10 cellular contexts compared by ENCODE assay signal in genomic region chr22:38267086-38267485, GRCh38. TPM values are rescaled to one million over a fixed set of nuclear protein-coding genes. Genes with fewer than 3 reads are reported as not detected.
DNase-seq lines count a peak whose midpoint lies in the region; ATAC-seq, FAIRE-seq and TF ChIP-seq lines count a peak whose summit lies in the region.
"Had no signal": no experiment of that assay in that cellular context is flagged by ENCODE, and none has a peak within 500 bp of the region (broad histone marks: within the 10 kb centered on the region; RNA-seq: fewer than 3 reads in every experiment).

No MANE protein-coding gene starts in this region.

- CTCF ChIA-PET in GM12878 (lab: Yijun Ruan, JAX): interaction anchor here (0.8 to 2.2 kb wide), 3 partner anchors 39 to 215 kb away, joined by 3 to 8 read pairs (median 4); no protein-coding TSS in a partner anchor

- H4K20me1 ChIP-seq in BLaER1: peaks cover 48% of the 10 kb centered on the region
- H4K20me1 ChIP-seq in GM12878 (ENCODE audit: control insufficient read depth, insufficient read depth): no peaks in the 10 kb centered on the region

- H3K36me3 ChIP-seq in BLaER1: peaks cover 33% of the 10 kb centered on the region
- no peaks in the 10 kb centered on the region; a peak in 1 of 4 replicates for H3K36me3 ChIP-seq in GM12878 (ENCODE audit: control insufficient read depth in 2 of 2, insufficient read depth in 2 of 2, low read length in 1 of 2)
- peaks cover 5% of the 10 kb centered on the region for H3K36me3 ChIP-seq in H7 (replicated peaks; ENCODE audit: control insufficient read depth, insufficient read depth, low read length)
- no peaks in the 10 kb centered on the region for H3K36me3 ChIP-seq in colonic mucosa

- H3K4me2 ChIP-seq in BLaER1: peak overlapping the region; percentile 76
- H3K4me2 ChIP-seq in GM12878 (ENCODE audit: control insufficient read depth, insufficient read depth): peak overlapping the region; percentile 38; the same call in 1 of the 2 replicates

- intact Hi-C loops in GM12878 (cut with micrococcal nuclease; ENCODE audit: unreplicated experiment) (no loop called here), colonic mucosa (cut with DNase I) (no loop called here)

- H3K4me1 ChIP-seq in BLaER1 (peaks cover 66% of the 10 kb centered on the region), GM12878 (ENCODE audit: control insufficient read depth, insufficient read depth, low read length) (peaks cover 16% of the 10 kb centered on the region), colonic mucosa (peaks cover 25% of the 10 kb centered on the region)

- TF ChIP-seq EP300 in GM12878 (IDR thresholded peaks at IDR 0.05; ENCODE audit: borderline replicate concordance in 1 of 2, control insufficient read depth in 1 of 2, low read depth in 2 of 2, low read length in 2 of 2): no peak

- SMC1A ChIA-PET in GM12878 (lab: Charles Lee; ENCODE audit: uncharacterized antibody, unreplicated experiment): interaction anchor here (2.2 kb wide), 1 partner anchor 39 kb away, joined by 9 read pairs; no protein-coding TSS in a partner anchor

- TF ChIP-seq POLR2A in GM12878 (IDR thresholded peaks at IDR 0.05; ENCODE audit: low read depth, low read length): no peak

- peak; percentile 27; the same call in 2 of the 3 replicates for ATAC-seq in GM12878
- peak; percentile 56 to 65 for ATAC-seq in naive B cell (ENCODE audit: low read depth in 2 of 2)

- WGBS in GM12878 (ENCODE audit: insufficient coverage, insufficient replicate concordance, low lambda C conversion rate, missing lambda C conversion rate): 87% methylated on average over 3 of the region's 4 CpGs

- H3K27me3 Mint-ChIP-seq in naive B cell (no peaks in the 10 kb centered on the region), nephron progenitor cell (ENCODE audit: low read depth, poor library complexity) (peaks cover 2% of the 10 kb centered on the region)

- RAD21 ChIA-PET in GM12878 (lab: Charles Lee; ENCODE audit: unreplicated experiment): no interaction called here

- no peak overlapping the region for H3K4me3 Mint-ChIP-seq in naive B cell
- no peak overlapping the region for H3K4me3 Mint-ChIP-seq in nephron progenitor cell
- H3K4me3 Mint-ChIP-seq: mesothelial cell of epicardium had no signal

- H3K4me3 ChIP-seq in BLaER1 (peak overlapping the region; percentile 31; the same call in 1 of the 2 replicates), GM12878 (no peak overlapping the region), H7 (ENCODE audit: insufficient read depth, low read depth, low read length) (no peak overlapping the region), colonic mucosa (no peak overlapping the region)

- no peaks in the 10 kb centered on the region for H3K27me3 ChIP-seq in BLaER1
- no peaks in the 10 kb centered on the region for H3K27me3 ChIP-seq in GM12878 (replicated peaks in 1 of 2; ENCODE audit: control insufficient read depth in 2 of 2, insufficient read depth in 2 of 2, low read length in 1 of 2)
- no peaks in the 10 kb centered on the region; the same call in 1 of the 2 replicates for H3K27me3 ChIP-seq in H7 (ENCODE audit: control insufficient read depth, insufficient read depth, low read length)
- H3K27me3 ChIP-seq in colonic mucosa: no peaks in the 10 kb centered on the region

- H3K4me1 Mint-ChIP-seq in naive B cell: peaks cover 17 to 44% (median 39%) of the 10 kb centered on the region in 3 donors
- H3K4me1 Mint-ChIP-seq in nephron progenitor cell: peaks cover 61% of the 10 kb centered on the region

- in situ Hi-C loops in GM12878 (cut with MboI): no loop called here

- H3K27ac Mint-ChIP-seq in naive B cell (peak overlapping the region in 1 of 6 donors; percentile 32), nephron progenitor cell (no peak overlapping the region)
- H3K27ac Mint-ChIP-seq: mesothelial cell of epicardium had no signal

- FAIRE-seq in GM12878 (lab: Jason Lieb, UNC): no peak
- FAIRE-seq: H1 had no signal

- peaks cover 10% of the 10 kb centered on the region for H3K79me2 ChIP-seq in GM12878 (ENCODE audit: control insufficient read depth, insufficient read depth, low read length)

- no TSS peak for BruUV-seq in GM12878 (replicated peaks; lab: Mats Ljungman, UMichigan)

- H3K9ac ChIP-seq in BLaER1 (peak overlapping the region; percentile 50; the same call in 1 of the 2 replicates), GM12878 (ENCODE audit: control insufficient read depth, insufficient read depth, low read length) (no peak overlapping the region), colonic mucosa (ENCODE audit: low read depth in 2 of 2, low read length in 2 of 2) (no peak overlapping the region)

- DNase-seq in T-helper 22 cell (ENCODE audit: low read depth): peak; percentile 54
- no peak for DNase-seq in GM12878 (ENCODE audit: low read depth, low spot score)
- DNase-seq in naive B cell: no peak
- no peak for DNase-seq in H7
- no peak for DNase-seq in colonic mucosa
- no peak for DNase-seq in mesenteric fat pad (ENCODE audit: low spot score)
- DNase-seq in nephron progenitor cell: no peak

- H3K9me3 Mint-ChIP-seq in naive B cell (no peaks in the 10 kb centered on the region), nephron progenitor cell (no peaks in the 10 kb centered on the region)
- H3K9me3 Mint-ChIP-seq: mesothelial cell of epicardium had no signal

- no peak for TF ChIP-seq RAD21 in GM12878 (IDR thresholded peaks at IDR 0.05; ENCODE audit: insufficient read depth, low read depth, low read length)

- no peaks in the 10 kb centered on the region for H3K36me3 Mint-ChIP-seq in naive B cell
- peaks cover 35% of the 10 kb centered on the region for H3K36me3 Mint-ChIP-seq in nephron progenitor cell (ENCODE audit: low read depth)

- POLR2A ChIA-PET in GM12878 (lab: Charles Lee): interaction anchor here (0.6 to 1.4 kb wide), 3 partner anchors 10 to 876 kb away, joined by 4 read pairs; no protein-coding TSS in a partner anchor

- TF ChIP-seq CTCF in GM12878 (IDR thresholded peaks at IDR 0.05 in 2 of 3, conservative IDR thresholded peaks at IDR 0.05 in 1 of 3; ENCODE audit: control insufficient read depth in 2 of 3, extremely low read depth in 1 of 3, insufficient read depth in 1 of 3, low read depth in 3 of 3, low read length in 3 of 3) (no peak), colonic mucosa (IDR thresholded peaks at IDR 0.05) (no peak), nephron progenitor cell (IDR thresholded peaks at IDR 0.05) (no peak)

- H3K27ac ChIP-seq in BLaER1: peak overlapping the region; percentile 71
- H3K27ac ChIP-seq in GM12878 (ENCODE audit: control insufficient read depth, insufficient read depth): no peak overlapping the region
- no peak overlapping the region for H3K27ac ChIP-seq in colonic mucosa

- peak overlapping the region; percentile 41 for H2AFZ ChIP-seq in GM12878 (ENCODE audit: control insufficient read depth, low read depth, low read length)

- H3K9me3 ChIP-seq in BLaER1 (no peaks in the 10 kb centered on the region), GM12878 (replicated peaks; ENCODE audit: control insufficient read depth, insufficient read depth, low read length) (no peaks in the 10 kb centered on the region), colonic mucosa (no peaks in the 10 kb centered on the region)

TF ChIP-seq in GM12878, 131 proteins besides CTCF, POLR2A, EP300 and RAD21 (continues in another document):
- no peak for TF ChIP-seq IRF4 (IDR thresholded peaks at IDR 0.05; ENCODE audit: low read depth, low read length)
- no peak for TF ChIP-seq STAT1 (conservative IDR thresholded peaks at IDR 0.05)
- TF ChIP-seq CREM (IDR thresholded peaks at IDR 0.05; ENCODE audit: low read depth): peak; percentile 34; the same call in 1 of the 2 replicates

RNA-seq across cellular contexts. Expression of gene TMEM184B, which starts 5.7 kb away (rescaled TPM):
- 13.7 and 14.0 TPM in 2 replicates for total RNA-seq in GM12878 (2013; cell fraction: nucleolus; rRNA removed)
- total RNA-seq in GM12878 (2014; rRNA removed) (4.7 and 5.8 TPM in 2 replicates), GM12878 (2014; rRNA removed; fragmentation: Illumina TruSeq; extraction: Trizol) (4.2 and 5.0 TPM in 2 replicates), GM12878 (2021) (19.5 and 22.4 TPM in 2 replicates), colonic mucosa (10 to 100 TPM; 58.8 to 61.6 TPM), mesenteric fat pad (84.4 TPM)
- polyA plus RNA-seq in GM12878 (2011; ENCODE audit: low read depth): 4.2 TPM
- polyA plus RNA-seq in GM12878 (2011; rRNA removed) (2.0 and 3.6 TPM in 2 replicates), GM12878 (2014; fragmentation: Illumina TruSeq; extraction: Trizol) (9.8 and 10.0 TPM in 2 replicates), GM12878 (2014; fragmentation: Nextera tagmentation; extraction: Ambion mirVana) (1 to 10 TPM in 1 of 2 experiments, under 1 TPM in 1; 0.56 to 1.0 TPM), GM12878 (2014; rRNA removed) (14.7 and 15.7 TPM in 2 replicates), GM12878 (2016; fragmentation: Nextera tagmentation; extraction: Ambion mirVana) (10 to 100 TPM; 16.1 to 17.1 TPM), naive B cell (ENCODE audit: low read depth in 6 of 6) (1 to 10 TPM in 5 of 6 donors, not detected in 1; 1.8 to 5.9 (median 4.1) TPM)
- polyA plus RNA-seq in GM12878 (2011; cell fraction: cytosol; rRNA removed): 4.5 and 5.4 TPM in 2 replicates
- 9.4 and 12.5 TPM in 2 replicates for polyA plus RNA-seq in GM12878 (2011; cell fraction: nucleus; rRNA removed)
- 10.0 and 10.7 TPM in 2 replicates for polyA plus RNA-seq in GM12878 (2012)
- 5.0 and 5.3 TPM in 2 replicates for polyA minus RNA-seq in GM12878 (2011; rRNA and poly(A)+ RNA removed)
- 3.6 and 4.7 TPM in 2 replicates for polyA minus RNA-seq in GM12878 (2011; cell fraction: cytosol; rRNA and poly(A)+ RNA removed)
- 2.9 and 4.6 TPM in 2 replicates for polyA minus RNA-seq in GM12878 (2011; cell fraction: nucleus; rRNA and poly(A)+ RNA removed)
- total RNA-seq in H7 (2014; rRNA removed; shearing (Covaris generic)): 44.5 and 46.9 TPM in 2 replicates

RNA-seq across cellular contexts. Expression of gene CSNK1E, which starts 50.1 kb away (rescaled TPM):
- 185 TPM in 2 replicates for total RNA-seq in GM12878 (2013; cell fraction: nucleolus; rRNA removed)
- total RNA-seq in GM12878 (2014; rRNA removed) (78.7 and 88.5 TPM in 2 replicates), GM12878 (2014; rRNA removed; fragmentation: Illumina TruSeq; extraction: Trizol) (48.3 and 51.6 TPM in 2 replicates), GM12878 (2021) (89.9 and 98.8 TPM in 2 replicates), colonic mucosa (10 to 100 TPM; 97.0 to 97.2 TPM), mesenteric fat pad (138 TPM)
- polyA plus RNA-seq in GM12878 (2011; ENCODE audit: low read depth): 28.7 TPM
- polyA plus RNA-seq in GM12878 (2011; rRNA removed) (47.6 and 79.5 TPM in 2 replicates), GM12878 (2014; fragmentation: Illumina TruSeq; extraction: Trizol) (52.4 and 78.3 TPM in 2 replicates), GM12878 (2014; fragmentation: Nextera tagmentation; extraction: Ambion mirVana) (10 to 100 TPM in 1 of 2 experiments, 1 to 10 TPM in 1; 5.9 to 12.6 TPM), GM12878 (2014; rRNA removed) (103 and 107 TPM in 2 replicates), GM12878 (2016; fragmentation: Nextera tagmentation; extraction: Ambion mirVana) (10 to 100 TPM; 17.3 to 18.5 TPM), naive B cell (ENCODE audit: low read depth in 6 of 6) (10 to 100 TPM in 3 of 6 donors, 1 to 10 TPM in 3; 5.8 to 19.6 (median 10.0) TPM)
- polyA plus RNA-seq in GM12878 (2011; cell fraction: cytosol; rRNA removed): 90.3 and 119 TPM in 2 replicates
- polyA plus RNA-seq in GM12878 (2011; cell fraction: nucleus; rRNA removed): 145 and 172 TPM in 2 replicates
- 56.9 and 63.0 TPM in 2 replicates for polyA plus RNA-seq in GM12878 (2012)
- 56.9 and 94.5 TPM in 2 replicates for polyA minus RNA-seq in GM12878 (2011; rRNA and poly(A)+ RNA removed)
- 34.5 and 38.5 TPM in 2 replicates for polyA minus RNA-seq in GM12878 (2011; cell fraction: cytosol; rRNA and poly(A)+ RNA removed)
- polyA minus RNA-seq in GM12878 (2011; cell fraction: nucleus; rRNA and poly(A)+ RNA removed): 28.9 and 42.1 TPM in 2 replicates
- total RNA-seq in H7 (2014; rRNA removed; shearing (Covaris generic)): 307 and 335 TPM in 2 replicates
